Comparison of ENCODE assay signal across 26 cellular contexts in the genomic region with DNA sequence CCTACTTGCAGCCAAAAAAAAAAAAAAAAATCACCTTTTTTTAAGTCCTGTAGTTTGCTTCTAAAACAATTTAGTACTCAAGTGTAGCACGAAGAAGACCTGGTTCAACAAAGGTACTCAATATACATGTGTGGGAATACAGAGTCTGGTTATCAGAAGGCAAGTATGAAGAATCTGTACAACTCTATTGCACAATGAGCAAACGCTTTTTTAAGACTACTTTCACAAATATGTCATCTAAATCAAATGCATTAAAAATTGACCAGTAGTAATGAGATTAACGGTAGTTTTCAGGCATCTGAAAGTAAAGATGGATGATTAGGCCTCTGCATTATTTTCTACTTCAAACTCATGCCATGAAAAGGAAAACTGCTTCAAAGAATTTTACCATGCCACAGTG.
"Had no signal": no experiment of that assay in that cellular context is flagged by ENCODE, and none has a peak within 500 bp of the region (broad histone marks: within the 10 kb centered on the region; RNA-seq: fewer than 3 reads in every experiment).

No MANE protein-coding gene starts in this region.

- H3K9me3 ChIP-seq: breast epithelium, gastroesophageal sphincter, pancreas, prostate gland, sigmoid colon, stomach, thyroid gland, upper lobe of left lung, vagina had no signal

- H3K27ac ChIP-seq: breast epithelium, gastroesophageal sphincter, hepatocyte, pancreas, prostate gland, sigmoid colon, stomach, thyroid gland, upper lobe of left lung, vagina, WERI-Rb-1 had no signal

- H3K4me3 ChIP-seq: breast epithelium, gastroesophageal sphincter, hepatocyte, pancreas, prostate gland, sigmoid colon, stomach, thyroid gland, upper lobe of left lung, vagina had no signal

- ATAC-seq: activated CD4-positive, CD25-positive, alpha-beta regulatory T cell treated with anti-CD3 and anti-CD28 coated beads, Interleukin-2, amount 50 U/mL, for 24 hours; gastroesophageal sphincter; left cardiac atrium; pancreas; stimulated activated memory B cell treated with anti-CD40 and anti-IgM and Interleukin-4, amounts not matched to agents 10 μg/mL and 1 μg/mL and 100 μg/mL, for 72 hours had no signal

- H3K27me3 Mint-ChIP-seq: activated CD4-positive, alpha-beta T cell treated with anti-CD3 and anti-CD28 coated beads, Interleukin-2, amount 10 ng/mL, durations not matched to agents 24 days and 14 days; activated naive CD4-positive, alpha-beta T cell treated with anti-CD3 and anti-CD28 coated beads, Interleukin-2, amount 10 ng/mL, durations not matched to agents 7 days and 5 days; stimulated activated memory B cell treated with anti-CD40 and anti-IgM and Interleukin-4, amounts not matched to agents 10 μg/mL and 1 μg/mL and 100 μg/mL, for 72 hours had no signal

- H3K4me3 Mint-ChIP-seq: activated CD4-positive, alpha-beta T cell treated with anti-CD3 and anti-CD28 coated beads, Interleukin-2, amount 10 ng/mL, durations not matched to agents 24 days and 14 days; activated naive CD4-positive, alpha-beta T cell treated with anti-CD3 and anti-CD28 coated beads, Interleukin-2, amount 10 ng/mL, durations not matched to agents 7 days and 5 days; stimulated activated memory B cell treated with anti-CD40 and anti-IgM and Interleukin-4, amounts not matched to agents 10 μg/mL and 1 μg/mL and 100 μg/mL, for 72 hours; T-helper 1 cell treated with Interleukin-12 subunit alpha and Interleukin-12 subunit beta and Interleukin-4 antibody, amounts not matched to agents 30 μg/mL and 1 μg/mL, for 36 hours had no signal

- H3K36me3 ChIP-seq: breast epithelium, prostate gland had no signal

- H3K4me1 ChIP-seq: breast epithelium, prostate gland, thyroid gland had no signal

- H3K27ac Mint-ChIP-seq: activated CD4-positive, alpha-beta T cell treated with anti-CD3 and anti-CD28 coated beads, Interleukin-2, amount 10 ng/mL, durations not matched to agents 24 days and 14 days; activated naive CD4-positive, alpha-beta T cell treated with anti-CD3 and anti-CD28 coated beads, Interleukin-2, amount 10 ng/mL, durations not matched to agents 7 days and 5 days; stimulated activated memory B cell treated with anti-CD40 and anti-IgM and Interleukin-4, amounts not matched to agents 10 μg/mL and 1 μg/mL and 100 μg/mL, for 72 hours; T-helper 1 cell treated with Interleukin-12 subunit alpha and Interleukin-12 subunit beta and Interleukin-4 antibody, amounts not matched to agents 30 μg/mL and 1 μg/mL, for 36 hours had no signal

- H3K4me2 ChIP-seq: hepatocyte had no signal

- H3K27me3 ChIP-seq: breast epithelium, gastroesophageal sphincter, hepatocyte, pancreas, sigmoid colon, stomach, thyroid gland, upper lobe of left lung, vagina had no signal

- H2AFZ ChIP-seq: hepatocyte had no signal

- DNase-seq: activated CD4-positive, alpha-beta T cell treated with anti-CD3 and anti-CD28 coated beads, Interleukin-2, amount 10 ng/mL, durations not matched to agents 24 days and 14 days; activated CD8-positive, alpha-beta memory T cell treated with anti-CD3 and anti-CD28 coated beads for 24 hours; activated CD8-positive, alpha-beta memory T cell treated with anti-CD3 and anti-CD28 coated beads, Interleukin-2, amount 50 U/mL, for 48 hours; activated effector memory CD4-positive, alpha-beta T cell treated with Interleukin-2 at 50 U/mL for 16 hours; activated naive CD4-positive, alpha-beta T cell treated with anti-CD3 and anti-CD28 coated beads, Interleukin-2, amount 10 ng/mL, durations not matched to agents 7 days and 5 days; central memory CD4-positive, alpha-beta T cell; left cardiac atrium; mammary epithelial cell; pancreas; retina; sigmoid colon; small intestine; stimulated activated CD4-positive, alpha-beta T cell treated with anti-CD3 and anti-CD28 coated beads, Interleukin-4, amount 100 ng/mL, for 24 hours; stomach; T-helper 9 cell; thyroid gland; upper lobe of left lung; WERI-Rb-1 had no signal

- H3K9me3 Mint-ChIP-seq: activated naive CD4-positive, alpha-beta T cell treated with anti-CD3 and anti-CD28 coated beads, Interleukin-2, amount 10 ng/mL, durations not matched to agents 7 days and 5 days; stimulated activated memory B cell treated with anti-CD40 and anti-IgM and Interleukin-4, amounts not matched to agents 10 μg/mL and 1 μg/mL and 100 μg/mL, for 72 hours; T-helper 1 cell treated with Interleukin-12 subunit alpha and Interleukin-12 subunit beta and Interleukin-4 antibody, amounts not matched to agents 30 μg/mL and 1 μg/mL, for 36 hours had no signal
